ENCODE assay signal across 12 cellular contexts in genomic region chr10:76282122-76283030, GRCh38.
DNase-seq lines count a peak whose midpoint lies in the region; ATAC-seq and TF ChIP-seq lines count a peak whose summit lies in the region.
"Had no signal": no experiment of that assay in that cellular context is flagged by ENCODE, and none has a peak within 500 bp of the region (broad histone marks: within the 10 kb centered on the region; RNA-seq: fewer than 3 reads in every experiment).

No MANE protein-coding gene starts in this region.

- peak overlapping the region in 1 of 2 experiments; percentile 83 for H3K4ac ChIP-seq in mesenchymal stem cell (ENCODE audit: low read depth in 1 of 2, low read length in 2 of 2)

- no peak overlapping the region for H2AFZ ChIP-seq in mesenchymal stem cell (ENCODE audit: low read depth, low read length)

- H3K27me3 ChIP-seq in mesenchymal stem cell (ENCODE audit: control insufficient read depth in 1 of 2, insufficient read depth in 1 of 2, low read length in 2 of 2), result no peaks in the 10 kb centered on the region
- H3K27me3 ChIP-seq: ascending aorta, vagina had no signal

- H3K18ac ChIP-seq in mesenchymal stem cell (ENCODE audit: low read depth in 1 of 2, low read length in 2 of 2), result peak overlapping the region; percentile 28 to 40

- H3K9ac ChIP-seq in mesenchymal stem cell (ENCODE audit: low read length), result no peak overlapping the region

- no peak overlapping the region for H4K8ac ChIP-seq in mesenchymal stem cell (ENCODE audit: low read length)

- ATAC-seq in SK-N-SH treated with all-trans-retinoic acid at 6 μM for 48 hours (peak; percentile 87), GM18861 (IDR thresholded peaks at IDR 0.05; ENCODE audit: unreplicated experiment) (no peak), HG03432 (IDR thresholded peaks at IDR 0.05; ENCODE audit: unreplicated experiment) (no peak)

- H3K4me1 ChIP-seq in mesenchymal stem cell (ENCODE audit: control insufficient read depth, insufficient read depth, low read depth, low read length), result no peaks in the 10 kb centered on the region

- H4K91ac ChIP-seq in mesenchymal stem cell (ENCODE audit: low read length), result no peak overlapping the region

- no peak overlapping the region for H3K4me3 ChIP-seq in mesenchymal stem cell (ENCODE audit: insufficient read depth in 1 of 2, low read depth in 1 of 2, low read length in 2 of 2)
- H3K4me3 ChIP-seq: ascending aorta, smooth muscle cell, vagina had no signal

- no peak overlapping the region for H3K14ac ChIP-seq in mesenchymal stem cell (ENCODE audit: low read length in 2 of 2)

- DNase-seq in ACHN (peak; percentile 34), NCI-H1105 (lab: John Stamatoyannopoulos, UW) (peak; percentile 15), mesenchymal stem cell (peak; percentile 72), hippocampal formation (lab: John Stamatoyannopoulos, UW) (no peak)
- no peak for DNase-seq in NK-92 treated with Interleukin-12 subunit alpha and Interleukin-12 subunit beta, amount 100 ng/mL, for 24 hours (lab: John Stamatoyannopoulos, UW)
- DNase-seq: GDM1 had no signal

- peak overlapping the region; percentile 66 for H2BK5ac ChIP-seq in mesenchymal stem cell (ENCODE audit: low read depth, low read length, poor library complexity, severe bottlenecking)

- H3K27ac ChIP-seq in mesenchymal stem cell (ENCODE audit: low read length, poor library complexity, severe bottlenecking), result peak overlapping the region; percentile 91
- H3K27ac ChIP-seq: ascending aorta, vagina had no signal

- H2BK15ac ChIP-seq in mesenchymal stem cell (ENCODE audit: low read depth, poor library complexity, severe bottlenecking), result no peak overlapping the region

- H3K4me2 ChIP-seq in mesenchymal stem cell (ENCODE audit: low read length, poor library complexity, severe bottlenecking), result no peak overlapping the region
- H3K4me2 ChIP-seq: smooth muscle cell had no signal

- in situ Hi-C loops in ACHN (cut with HindIII; ENCODE audit: low pct_ligation_motif_present, low pct_unique_long_range_greater_than_20kb, low sequenced_read_pairs), result no loop called here

- WGBS in mesenchymal stem cell, result 47% methylated on average over 12 of the region's 12 CpGs

- no peaks in the 10 kb centered on the region for H3K36me3 ChIP-seq in mesenchymal stem cell (ENCODE audit: control insufficient read depth in 1 of 2, insufficient read depth in 2 of 2, low read depth in 1 of 2, low read length in 2 of 2)
- H3K36me3 ChIP-seq: ascending aorta, vagina had no signal

- no peaks in the 10 kb centered on the region for H3K79me1 ChIP-seq in mesenchymal stem cell (replicated peaks; ENCODE audit: low read length, poor library complexity, severe bottlenecking)

- peak overlapping the region; percentile 26 for H2AK5ac ChIP-seq in mesenchymal stem cell (ENCODE audit: low read length, severe bottlenecking)

- no peak overlapping the region for H2BK120ac ChIP-seq in mesenchymal stem cell (ENCODE audit: low read depth, low read length)

- H2BK12ac ChIP-seq in mesenchymal stem cell (ENCODE audit: low read length in 2 of 2), result peak overlapping the region in 1 of 2 experiments; percentile 65

- no peak overlapping the region for H3K23ac ChIP-seq in mesenchymal stem cell (ENCODE audit: low read length in 2 of 2)

- peaks cover 8% of the 10 kb centered on the region for H3K9me3 ChIP-seq in mesenchymal stem cell (ENCODE audit: control insufficient read depth, low read length)
- H3K9me3 ChIP-seq: ascending aorta, vagina had no signal

TF ChIP-seq in SK-N-SH treated with all-trans-retinoic acid at 6 μM for 48 hours, 23 proteins besides CTCF, POLR2A, EP300 and RAD21 (continues in another document):
- TF ChIP-seq CSDC2 (CRISPR knock-in tag; IDR thresholded peaks at IDR 0.05) (no peak), CSRNP3 (CRISPR knock-in tag; IDR thresholded peaks at IDR 0.05) (peak; percentile 55; the same call in 1 of the 2 replicates), ZNF70 (CRISPR knock-in tag; IDR thresholded peaks at IDR 0.05) (no peak), ZFP30 (CRISPR knock-in tag; IDR thresholded peaks at IDR 0.05) (no peak), ZNF565 (CRISPR knock-in tag; conservative IDR thresholded peaks at IDR 0.05; ENCODE audit: low read depth) (no peak), ZNF8 (CRISPR knock-in tag; IDR thresholded peaks at IDR 0.05) (0 out of 2 replicates have a peak, but pooled peaks have one; percentile 18), ISL1 (CRISPR knock-in tag; IDR thresholded peaks at IDR 0.05) (peak; percentile 93), TOX (CRISPR knock-in tag; IDR thresholded peaks at IDR 0.05; ENCODE audit: borderline replicate concordance) (peak; percentile 35; the same call in 1 of the 2 replicates), ZFP3 (CRISPR knock-in tag; IDR thresholded peaks at IDR 0.05) (no peak), TSHZ2 (CRISPR knock-in tag; IDR thresholded peaks at IDR 0.05) (peak; percentile 62; the same call in 1 of the 2 replicates), GLIS3 (CRISPR knock-in tag; IDR thresholded peaks at IDR 0.05) (peak; percentile 38; the same call in 1 of the 2 replicates), POU6F1 (CRISPR knock-in tag; IDR thresholded peaks at IDR 0.05; ENCODE audit: borderline replicate concordance, low read depth) (no peak), PPARA (CRISPR knock-in tag; IDR thresholded peaks at IDR 0.05; ENCODE audit: borderline replicate concordance) (no peak), RARB (CRISPR knock-in tag; IDR thresholded peaks at IDR 0.05) (no peak), ARNTL (CRISPR knock-in tag; IDR thresholded peaks at IDR 0.05; ENCODE audit: borderline replicate concordance, low read depth) (no peak), CREB5 (CRISPR knock-in tag; IDR thresholded peaks at IDR 0.05; ENCODE audit: low read depth) (no peak)

Comparison
In these comparisons a context has a peak if more than half of its experiments do, and no peak if none do; other contexts are left out.
1. DNase-seq: peak in ACHN (single experiment), NCI-H1105 (single experiment) and mesenchymal stem cell (single experiment); none in NK-92 treated with Interleukin-12 subunit alpha and Interleukin-12 subunit beta, amount 100 ng/mL, for 24 hours (single experiment) and hippocampal formation (0 of 2).